In the genomic region with DNA sequence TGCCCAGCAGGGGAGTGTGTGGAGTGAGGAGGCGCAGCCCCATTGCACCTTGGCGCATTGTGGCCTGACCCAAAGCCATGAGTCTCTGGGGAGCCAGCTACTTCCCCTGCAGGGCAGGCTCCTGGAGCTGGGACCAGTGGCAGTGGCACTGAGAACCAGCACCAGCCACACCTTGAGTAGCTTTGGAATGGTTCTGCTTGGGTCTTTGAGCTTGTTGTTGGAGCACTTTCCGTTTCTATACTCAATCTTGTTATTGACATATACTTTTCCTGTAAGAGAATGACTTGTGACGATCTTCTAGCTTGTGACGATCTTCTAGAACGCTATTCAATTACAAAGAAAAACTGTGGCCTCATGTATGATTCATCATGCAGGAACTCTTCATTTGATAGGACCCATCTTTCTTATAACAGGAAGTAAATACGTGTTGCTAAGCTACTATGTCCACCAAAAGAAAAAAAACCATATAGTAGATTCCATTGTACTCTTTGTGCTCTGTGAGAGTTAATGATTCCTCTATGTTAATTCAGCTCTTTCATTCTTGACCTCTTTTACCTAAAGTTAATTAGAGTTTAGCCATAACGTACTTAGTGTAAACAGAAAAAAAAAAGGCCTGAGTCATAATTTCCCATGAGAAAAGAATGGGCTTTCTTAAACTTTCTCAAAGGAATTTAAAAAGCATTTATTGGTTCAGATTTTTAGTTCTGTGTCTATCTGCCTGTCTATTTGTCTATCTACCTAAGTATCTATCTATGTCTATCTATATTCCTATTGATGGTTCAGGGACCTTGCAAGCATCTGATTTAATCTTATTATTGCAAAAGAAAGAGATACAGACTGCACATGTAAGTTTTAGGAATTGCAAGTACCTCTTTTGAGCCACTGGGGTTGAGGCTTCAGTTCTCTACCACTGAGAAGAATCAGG, we compare ENCODE assay signal across 8 cellular contexts.
DNase-seq lines count a peak whose midpoint lies in the region; ATAC-seq and TF ChIP-seq lines count a peak whose summit lies in the region.

No MANE protein-coding gene starts in this region.

- POLR2A ChIA-PET in GM10248 (lab: Yijun Ruan, JAX) = no interaction called here

- CTCF ChIA-PET in GM10248 (lab: Yijun Ruan, JAX) = interaction anchor here (1.1 kb wide), 1 partner anchor 10 kb away, joined by 3 read pairs; no protein-coding TSS in a partner anchor

- H3K9me3 ChIP-seq in mucosa of descending colon = no peaks in the 10 kb centered on the region

- DNase-seq in COLO829 (ENCODE audit: low spot score) (peak; percentile 91), NCI-H2081 treated with DMSO at 0.1 percent for 48 hours (lab: John Stamatoyannopoulos, UW) (peak; percentile 1), brain pericyte (ENCODE audit: low read depth, low spot score) (peak; percentile 26), mucosa of descending colon (peak; percentile 25 to 59 (median 58)), GM10248 (ENCODE audit: extremely low spot score) (no peak), SHP77 (lab: John Stamatoyannopoulos, UW) (no peak)

- TF ChIP-seq CTCF in mucosa of descending colon (IDR thresholded peaks at IDR 0.05) = no peak
- no peak for TF ChIP-seq CTCF in GM10248 (IDR thresholded peaks at IDR 0.05; ENCODE audit: control extremely low read depth, extremely low read depth, low read depth, missing control alignments)

- H3K4me3 ChIP-seq in mucosa of descending colon = no peak overlapping the region

- H3K4me1 ChIP-seq in mucosa of descending colon (ENCODE audit: low read depth) = peaks cover 25% of the 10 kb centered on the region

- intact Hi-C loops in mucosa of descending colon (cut with DNase I, micrococcal nuclease) = no loop called here

- ATAC-seq in mucosa of descending colon (peak; percentile 88), HG03521 (IDR thresholded peaks at IDR 0.05; ENCODE audit: unreplicated experiment) (no peak), GM18907 (IDR thresholded peaks at IDR 0.05; ENCODE audit: unreplicated experiment) (no peak)

- no peaks in the 10 kb centered on the region for H3K36me3 ChIP-seq in mucosa of descending colon (ENCODE audit: low read depth)

Comparison
In these comparisons a context has a peak if more than half of its experiments do, and no peak if none do; other contexts are left out.
1. DNase-seq: peak in COLO829 (single experiment), NCI-H2081 treated with DMSO at 0.1 percent for 48 hours (single experiment), brain pericyte (single experiment) and mucosa of descending colon (3 of 3); none in GM10248 (single experiment) and SHP77 (0 of 2).